In the genomic region with DNA sequence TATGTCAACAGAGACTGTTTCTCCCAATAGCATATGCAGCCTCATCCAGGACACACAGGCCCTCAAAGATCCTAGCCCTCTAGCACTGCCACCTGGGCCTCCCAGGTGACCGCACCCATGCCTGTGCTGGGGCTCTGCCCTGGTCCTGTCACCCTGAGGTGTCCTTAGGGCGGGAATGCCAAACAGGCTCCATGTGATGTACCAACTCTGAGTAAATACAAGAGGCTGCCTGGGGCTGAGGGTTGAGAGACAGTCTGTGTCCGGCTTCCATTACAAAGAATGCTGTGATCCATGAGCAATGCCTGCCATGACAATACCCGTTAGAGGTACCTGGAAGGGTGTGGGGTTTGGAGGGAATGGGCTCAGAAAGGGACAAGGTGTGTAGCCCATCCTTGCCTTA, we compare ENCODE assay signal across 1 cellular context.
TF ChIP-seq lines count a peak whose summit lies in the region.

No MANE protein-coding gene starts in this region.

TF ChIP-seq in HCT116, 20 proteins besides CTCF, POLR2A, EP300 and RAD21:
- TF ChIP-seq EZH2phosphoT487 (IDR thresholded peaks at IDR 0.05; ENCODE audit: borderline replicate concordance) (no peak), MAX (IDR thresholded peaks at IDR 0.05) (no peak), ZNF274 (IDR thresholded peaks at IDR 0.05; ENCODE audit: low read depth, low read length) (no peak)
